18 cellular contexts compared by ENCODE assay signal in genomic region chr22:26326803-26327202, GRCh38.
"Had no signal": no experiment of that assay in that cellular context is flagged by ENCODE, and none has a peak within 500 bp of the region (broad histone marks: within the 10 kb centered on the region; RNA-seq: fewer than 3 reads in every experiment).

No MANE protein-coding gene starts in this region.

- DNase-seq: dorsolateral prefrontal cortex; effector CD4-positive, alpha-beta T cell; head of caudate nucleus; left ventricle myocardium superior; lower lobe of right lung; natural killer cell; stimulated activated CD4-positive, alpha-beta T cell treated with anti-CD3 and anti-CD28 coated beads, Interleukin-12 subunit alpha, Interleukin-12 subunit beta, amount 100 ng/mL, for 4 hours; stimulated activated CD4-positive, alpha-beta T cell treated with anti-CD3 and anti-CD28 coated beads, Interleukin-1b, Interleukin-23, amount 100 ng/mL, for 48 hours; stimulated activated CD4-positive, alpha-beta T cell treated with anti-CD3 and anti-CD28 coated beads, Interleukin-4, amount 100 ng/mL, for 1 hour; stimulated activated CD8-positive, alpha-beta memory T cell treated with anti-CD3 and anti-CD28 coated beads, Interleukin-4, amount 100 ng/mL, for 48 hours; stimulated activated naive CD4-positive, alpha-beta T cell; stimulated activated naive CD8-positive, alpha-beta T cell treated with anti-CD3 and anti-CD28 coated beads, Interleukin-15, amount 100 ng/mL, for 72 hours; trophoblast cell had no signal

- H3K9ac ChIP-seq: parathyroid adenoma had no signal

- H3K9me3 ChIP-seq: lower lobe of right lung, neutrophil, suprapubic skin, vagina had no signal

- H3K27ac ChIP-seq: dorsolateral prefrontal cortex, lower lobe of right lung, neutrophil, parathyroid adenoma, suprapubic skin, vagina had no signal

- H3K27me3 ChIP-seq: vagina had no signal

- H3K4me2 ChIP-seq: smooth muscle cell had no signal

- H3K36me3 ChIP-seq: lower lobe of right lung, neutrophil, suprapubic skin, vagina had no signal

- H3K4me1 ChIP-seq: lower lobe of right lung, parathyroid adenoma, suprapubic skin, vagina had no signal

- H3K4me3 ChIP-seq: dorsolateral prefrontal cortex, lower lobe of right lung, smooth muscle cell, suprapubic skin, vagina had no signal

- H3K79me2 ChIP-seq: parathyroid adenoma had no signal

- H2AFZ ChIP-seq: parathyroid adenoma had no signal
